In the genomic region with DNA sequence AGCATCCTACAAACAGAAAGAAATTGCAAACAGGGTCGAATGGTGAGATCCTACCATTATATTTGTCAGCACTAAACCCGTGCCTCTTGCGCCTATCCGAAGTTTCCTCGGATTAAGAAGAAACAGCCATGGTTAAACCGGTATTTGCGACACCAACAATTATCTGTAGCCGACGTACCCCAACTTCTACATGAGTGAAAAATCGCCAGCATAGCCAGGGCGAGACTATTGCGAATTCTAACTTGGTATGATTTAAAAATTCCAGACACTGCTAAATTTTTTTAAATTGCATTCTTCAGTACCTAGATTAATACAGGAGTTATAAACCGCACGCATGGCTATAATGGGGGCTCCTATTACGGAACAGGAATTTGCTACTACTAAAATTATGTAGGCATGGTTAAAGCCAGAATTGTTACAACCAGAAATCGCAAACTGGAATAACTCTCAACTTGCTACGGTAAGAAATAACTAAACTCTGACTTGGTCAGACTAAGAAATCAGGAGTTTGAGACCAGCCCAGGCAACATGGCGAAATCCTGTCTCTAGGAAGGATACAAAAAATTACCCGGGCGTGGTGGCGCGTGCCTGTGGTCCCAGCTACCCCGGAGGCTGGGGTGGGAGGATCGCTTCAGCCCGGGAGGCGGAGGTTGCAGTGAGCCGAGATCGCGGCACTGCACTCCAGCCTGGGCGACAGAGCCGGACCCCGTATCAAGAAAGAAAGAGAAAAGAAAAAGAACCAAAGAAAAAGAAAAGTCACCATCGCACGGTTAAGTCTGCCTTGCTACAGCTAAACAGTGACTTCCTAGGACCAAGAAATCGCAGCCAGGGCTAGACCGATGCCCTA, we compare ENCODE assay signal across 8 cellular contexts. TPM values are rescaled to one million over a fixed set of nuclear protein-coding genes. Genes with fewer than 3 reads are reported as not detected.
DNase-seq lines count a peak whose midpoint lies in the region; ATAC-seq and TF ChIP-seq lines count a peak whose summit lies in the region.

No MANE protein-coding gene starts in this region.

- WGBS in esophagus muscularis mucosa, result 2% methylated on average over 36 of the region's 36 CpGs

- H3K9me3 Mint-ChIP-seq in naive B cell, result no peaks in the 10 kb centered on the region

- TF ChIP-seq CTCF in esophagus muscularis mucosa (IDR thresholded peaks at IDR 0.05), result no peak

- H3K27me3 ChIP-seq in esophagus muscularis mucosa (no peaks in the 10 kb centered on the region), stomach smooth muscle (ENCODE audit: control insufficient read depth in 1 of 2, insufficient read depth in 2 of 2, low read length in 2 of 2) (no peaks in the 10 kb centered on the region)

- no peaks in the 10 kb centered on the region for H3K27me3 Mint-ChIP-seq in naive B cell

- H3K4me3 Mint-ChIP-seq in naive B cell, result peak overlapping the region; percentile 96 to 100 (median 98)

- H3K9ac ChIP-seq in stomach smooth muscle (ENCODE audit: low read length in 2 of 2), result peak overlapping the region; percentile 84 to 99

- ATAC-seq in HG02642 (IDR thresholded peaks at IDR 0.05; ENCODE audit: poor library complexity, unreplicated experiment) (peak; percentile 18), naive B cell (ENCODE audit: low read depth in 2 of 2) (peak; percentile 11 to 16)

- H3K9me3 ChIP-seq in esophagus muscularis mucosa, result no peaks in the 10 kb centered on the region
- no peaks in the 10 kb centered on the region for H3K9me3 ChIP-seq in stomach smooth muscle (ENCODE audit: control insufficient read depth in 2 of 2, low read length in 2 of 2)

- H3K4me1 Mint-ChIP-seq in naive B cell, result peaks cover 22 to 45% (median 42%) of the 10 kb centered on the region in 3 donors

- DNase-seq in ELR (ENCODE audit: low read depth) (peak; percentile 74), NCI-H510A (lab: John Stamatoyannopoulos, UW) (peak; percentile 49), esophagus muscularis mucosa (ENCODE audit: extremely low spot score) (peak; percentile 91), naive B cell (no peak), NCI-H774 (lab: John Stamatoyannopoulos, UW) (no peak)
- DNase-seq in activated T-cell treated with anti-CD3 and anti-CD28 coated beads, Interleukin-2, amount 50 U/mL, for 1 hour, result peak; percentile 72

- H3K36me3 ChIP-seq in esophagus muscularis mucosa (peaks cover 0 to 10% (median 4%) of the 10 kb centered on the region in 4 donors), stomach smooth muscle (ENCODE audit: control insufficient read depth in 2 of 2, insufficient read depth in 2 of 2, low read length in 2 of 2) (peaks cover 0 to 2% of the 10 kb centered on the region in 2 donors)

- H3K27ac ChIP-seq in esophagus muscularis mucosa (replicated peaks in 1 of 4) (peak overlapping the region; percentile 97 to 99 (median 98)), stomach smooth muscle (ENCODE audit: low read length) (peak overlapping the region; percentile 99)

- peaks cover 3 to 12% of the 10 kb centered on the region in 2 donors for H3K36me3 Mint-ChIP-seq in naive B cell

- intact Hi-C loops in esophagus muscularis mucosa (cut with DNase I), result loop anchor here (1.0 kb wide), 1 partner anchor 23 kb away; no protein-coding TSS in a partner anchor

- TF ChIP-seq POLR2A in esophagus muscularis mucosa (IDR thresholded peaks at IDR 0.05; ENCODE audit: low read depth), result no peak

- peak overlapping the region; percentile 99 to 100 (median 99) for H3K27ac Mint-ChIP-seq in naive B cell

- no peak for TF ChIP-seq EP300 in esophagus muscularis mucosa (IDR thresholded peaks at IDR 0.05)

- H3K4me1 ChIP-seq in esophagus muscularis mucosa (peaks cover 22 to 46% (median 37%) of the 10 kb centered on the region in 4 donors), stomach smooth muscle (ENCODE audit: control insufficient read depth, insufficient read depth, low read length) (peaks cover 20% of the 10 kb centered on the region)

- H3K4me3 ChIP-seq in esophagus muscularis mucosa (peak overlapping the region; percentile 77 to 89 (median 86)), stomach smooth muscle (ENCODE audit: low read length in 2 of 2) (peak overlapping the region; percentile 77 to 99)

RNA-seq across cellular contexts. Expression of gene ANXA2R, which starts 25.5 kb away (rescaled TPM):
- total RNA-seq in esophagus muscularis mucosa, result 1 to 10 TPM; 1.5 to 4.2 (median 2.0) TPM
- 10 to 100 TPM; 22.2 to 46.4 (median 32.5) TPM for polyA plus RNA-seq in naive B cell (ENCODE audit: low read depth in 6 of 6)

RNA-seq across cellular contexts. Expression of gene ZNF131, which starts 55.1 kb away (rescaled TPM):
- 10 to 100 TPM; 22.1 to 35.3 (median 23.7) TPM for total RNA-seq in esophagus muscularis mucosa
- polyA plus RNA-seq in naive B cell (ENCODE audit: low read depth in 6 of 6), result 10 to 100 TPM; 50.0 to 70.5 (median 54.2) TPM

Comparison
In these comparisons a context has a peak if more than half of its experiments do, and no peak if none do; other contexts are left out.
1. DNase-seq: peak in ELR (single experiment), NCI-H510A (single experiment), activated T-cell treated with anti-CD3 and anti-CD28 coated beads, Interleukin-2, amount 50 U/mL, for 1 hour (single experiment) and esophagus muscularis mucosa (single experiment); none in naive B cell (single experiment) and NCI-H774 (single experiment).